33 cellular contexts compared by ENCODE assay signal in the genomic region with DNA sequence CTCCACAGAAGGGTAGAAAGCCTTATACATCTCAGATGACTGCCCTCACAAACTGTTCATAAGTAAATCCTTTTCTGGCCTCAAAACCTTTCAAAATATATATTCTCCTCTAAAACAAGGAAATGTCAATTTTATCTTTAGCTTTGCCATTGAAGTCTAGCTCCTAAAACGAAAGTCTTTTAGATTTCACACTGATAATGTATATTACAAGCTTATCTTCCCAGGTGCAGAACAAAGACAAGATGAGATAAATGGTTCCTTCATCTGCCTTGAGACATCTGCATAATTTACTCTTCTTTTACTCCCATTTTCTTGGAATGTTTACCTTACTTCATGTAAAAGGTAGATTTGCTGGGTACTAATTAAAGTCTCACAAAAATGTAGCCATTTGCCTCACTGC.
"Had no signal": no experiment of that assay in that cellular context is flagged by ENCODE, and none has a peak within 500 bp of the region (broad histone marks: within the 10 kb centered on the region; RNA-seq: fewer than 3 reads in every experiment).

No MANE protein-coding gene starts in this region.

- H3K9me3 Mint-ChIP-seq: brain had no signal

- H3K27me3 Mint-ChIP-seq: activated B cell treated with CpG ODN at 0.5 μM for 24 hours; activated CD4-positive, alpha-beta memory T cell treated with anti-CD3 and anti-CD28 coated beads, Interleukin-2, amount 10 ng/mL, durations not matched to agents 7 days and 5 days; activated CD4-positive, alpha-beta T cell treated with anti-CD3 and anti-CD28 coated beads, Interleukin-2, amount 10 ng/mL, durations not matched to agents 7 days and 5 days; activated CD8-positive, alpha-beta memory T cell treated with anti-CD3 and anti-CD28 coated beads, Interleukin-2, amount 10 ng/mL, durations not matched to agents 7 days and 5 days; activated naive CD4-positive, alpha-beta T cell treated with anti-CD3 and anti-CD28 coated beads, Interleukin-2, amount 10 ng/mL, durations not matched to agents 7 days and 5 days; activated naive CD4-positive, alpha-beta T cell treated with anti-CD3 and anti-CD28 coated beads, Interleukin-2, amount 50 U/mL, for 24 hours; activated naive CD8-positive, alpha-beta T cell; activated naive CD8-positive, alpha-beta T cell treated with anti-CD3 and anti-CD28 coated beads, Interleukin-2, amount 10 ng/mL, durations not matched to agents 7 days and 5 days; activated T-cell treated with anti-CD3 and anti-CD28 coated beads, Interleukin-2, amount 50 U/mL, for 24 hours; brain had no signal

- H3K4me1 Mint-ChIP-seq: activated B cell treated with CpG ODN at 0.5 μM for 24 hours; activated CD4-positive, alpha-beta memory T cell treated with anti-CD3 and anti-CD28 coated beads, Interleukin-2, amount 10 ng/mL, durations not matched to agents 7 days and 5 days; activated CD4-positive, alpha-beta T cell treated with anti-CD3 and anti-CD28 coated beads, Interleukin-2, amount 10 ng/mL, durations not matched to agents 7 days and 5 days; activated CD8-positive, alpha-beta memory T cell treated with anti-CD3 and anti-CD28 coated beads, Interleukin-2, amount 10 ng/mL, durations not matched to agents 7 days and 5 days; activated naive CD4-positive, alpha-beta T cell treated with anti-CD3 and anti-CD28 coated beads, Interleukin-2, amount 10 ng/mL, durations not matched to agents 7 days and 5 days; activated naive CD4-positive, alpha-beta T cell treated with anti-CD3 and anti-CD28 coated beads, Interleukin-2, amount 50 U/mL, for 24 hours; activated naive CD8-positive, alpha-beta T cell treated with anti-CD3 and anti-CD28 coated beads, Interleukin-2, amount 10 ng/mL, durations not matched to agents 7 days and 5 days; activated naive CD8-positive, alpha-beta T cell treated with anti-CD3 and anti-CD28 coated beads, Interleukin-2, amount 50 U/mL, for 24 hours; brain had no signal

- H3K27ac ChIP-seq: ascending aorta, VCaP had no signal

- H3K27ac Mint-ChIP-seq: activated B cell treated with CpG ODN at 0.5 μM for 24 hours; activated CD4-positive, alpha-beta memory T cell treated with anti-CD3 and anti-CD28 coated beads, Interleukin-2, amount 10 ng/mL, durations not matched to agents 7 days and 5 days; activated CD4-positive, alpha-beta T cell treated with anti-CD3 and anti-CD28 coated beads, Interleukin-2, amount 10 ng/mL, durations not matched to agents 7 days and 5 days; activated CD8-positive, alpha-beta memory T cell treated with anti-CD3 and anti-CD28 coated beads, Interleukin-2, amount 10 ng/mL, durations not matched to agents 7 days and 5 days; activated CD8-positive, alpha-beta T cell treated with anti-CD3 and anti-CD28 coated beads, Interleukin-2, amount 10 ng/mL, durations not matched to agents 7 days and 5 days; activated naive CD4-positive, alpha-beta T cell treated with anti-CD3 and anti-CD28 coated beads, Interleukin-2, amount 10 ng/mL, durations not matched to agents 7 days and 5 days; activated naive CD4-positive, alpha-beta T cell treated with anti-CD3 and anti-CD28 coated beads, Interleukin-2, amount 50 U/mL, for 24 hours; activated naive CD8-positive, alpha-beta T cell; activated naive CD8-positive, alpha-beta T cell treated with anti-CD3 and anti-CD28 coated beads, Interleukin-2, amount 10 ng/mL, durations not matched to agents 7 days and 5 days; activated naive CD8-positive, alpha-beta T cell treated with anti-CD3 and anti-CD28 coated beads, Interleukin-2, amount 50 U/mL, for 24 hours; activated T-cell treated with anti-CD3 and anti-CD28 coated beads, Interleukin-2, amount 50 U/mL, for 24 hours; activated T-helper 2 cell treated with anti-CD3 and anti-CD28 coated beads, Interferon-gamma antibody, Interleukin-2, Interleukin-4, amounts not matched to agents 10 μg/mL and 5 μg/mL and 100 μg/mL, durations not matched to agents 14 hours and 24 hours and 36 hours; brain; T-helper 1 cell treated with Interleukin-12 subunit alpha and Interleukin-12 subunit beta and Interleukin-4 antibody, amounts not matched to agents 30 μg/mL and 1 μg/mL, for 36 hours; T-helper 2 cell treated with Interferon-gamma antibody and Interleukin-4, amounts not matched to agents 5 μg/mL and 100 μg/mL, for 36 hours had no signal

- H3K36me3 ChIP-seq: ascending aorta had no signal

- H3K36me3 Mint-ChIP-seq: activated CD8-positive, alpha-beta memory T cell treated with anti-CD3 and anti-CD28 coated beads, Interleukin-2, amount 10 ng/mL, durations not matched to agents 7 days and 5 days; activated naive CD4-positive, alpha-beta T cell treated with anti-CD3 and anti-CD28 coated beads, Interleukin-2, amount 10 ng/mL, durations not matched to agents 7 days and 5 days; activated naive CD4-positive, alpha-beta T cell treated with anti-CD3 and anti-CD28 coated beads, Interleukin-2, amount 50 U/mL, for 24 hours; activated naive CD8-positive, alpha-beta T cell; activated naive CD8-positive, alpha-beta T cell treated with anti-CD3 and anti-CD28 coated beads, Interleukin-2, amount 10 ng/mL, durations not matched to agents 7 days and 5 days; brain had no signal

- H3K4me3 Mint-ChIP-seq: activated B cell treated with CpG ODN at 0.5 μM for 24 hours; activated CD4-positive, alpha-beta memory T cell treated with anti-CD3 and anti-CD28 coated beads, Interleukin-2, amount 10 ng/mL, durations not matched to agents 7 days and 5 days; activated CD4-positive, alpha-beta T cell treated with anti-CD3 and anti-CD28 coated beads, Interleukin-2, amount 10 ng/mL, durations not matched to agents 7 days and 5 days; activated CD8-positive, alpha-beta memory T cell treated with anti-CD3 and anti-CD28 coated beads, Interleukin-2, amount 10 ng/mL, durations not matched to agents 7 days and 5 days; activated CD8-positive, alpha-beta T cell treated with anti-CD3 and anti-CD28 coated beads, Interleukin-2, amount 10 ng/mL, durations not matched to agents 7 days and 5 days; activated naive CD4-positive, alpha-beta T cell treated with anti-CD3 and anti-CD28 coated beads, Interleukin-2, amount 10 ng/mL, durations not matched to agents 7 days and 5 days; activated naive CD4-positive, alpha-beta T cell treated with anti-CD3 and anti-CD28 coated beads, Interleukin-2, amount 50 U/mL, for 24 hours; activated naive CD8-positive, alpha-beta T cell; activated naive CD8-positive, alpha-beta T cell treated with anti-CD3 and anti-CD28 coated beads, Interleukin-2, amount 10 ng/mL, durations not matched to agents 7 days and 5 days; activated naive CD8-positive, alpha-beta T cell treated with anti-CD3 and anti-CD28 coated beads, Interleukin-2, amount 50 U/mL, for 24 hours; activated T-cell treated with anti-CD3 and anti-CD28 coated beads, Interleukin-2, amount 50 U/mL, for 24 hours; brain; T-helper 1 cell treated with Interleukin-12 subunit alpha and Interleukin-12 subunit beta and Interleukin-4 antibody, amounts not matched to agents 30 μg/mL and 1 μg/mL, for 36 hours; T-helper 2 cell treated with Interferon-gamma antibody and Interleukin-4, amounts not matched to agents 5 μg/mL and 100 μg/mL, for 36 hours had no signal

- H3K4me1 ChIP-seq: ascending aorta had no signal

- H3K27me3 ChIP-seq: ascending aorta had no signal

- H3K9me3 ChIP-seq: ascending aorta had no signal

- DNase-seq: activated B cell treated with CpG ODN at 0.5 μM for 24 hours; activated CD4-positive, alpha-beta memory T cell treated with anti-CD3 and anti-CD28 coated beads, Interleukin-2, amount 10 ng/mL, durations not matched to agents 7 days and 5 days; activated CD4-positive, alpha-beta T cell treated with anti-CD3 and anti-CD28 coated beads for 48 hours; activated CD4-positive, alpha-beta T cell treated with anti-CD3 and anti-CD28 coated beads, Interleukin-2, amount 10 ng/mL, durations not matched to agents 7 days and 5 days; activated CD4-positive, alpha-beta T cell treated with anti-CD3 and anti-CD28 coated beads, Interleukin-2, amount 50 U/mL, for 48 hours; activated CD4-positive, CD25-positive, alpha-beta regulatory T cell treated with anti-CD3 and anti-CD28 coated beads, Interleukin-2, amount 50 U/mL, for 72 hours; activated CD8-positive, alpha-beta memory T cell treated with anti-CD3 and anti-CD28 coated beads for 24 hours; activated CD8-positive, alpha-beta memory T cell treated with anti-CD3 and anti-CD28 coated beads, Interleukin-2, amount 10 ng/mL, durations not matched to agents 7 days and 5 days; activated CD8-positive, alpha-beta memory T cell treated with anti-CD3 and anti-CD28 coated beads, Interleukin-2, amount 50 U/mL, for 48 hours; activated CD8-positive, alpha-beta T cell treated with anti-CD3 and anti-CD28 coated beads, Interleukin-2, amount 10 ng/mL, durations not matched to agents 7 days and 5 days; activated effector memory CD4-positive, alpha-beta T cell treated with Interleukin-2 at 50 U/mL for 16 hours; activated gamma-delta T cell; activated naive CD4-positive, alpha-beta T cell treated with anti-CD3 and anti-CD28 coated beads, Interleukin-2, amount 10 ng/mL, durations not matched to agents 7 days and 5 days; activated naive CD4-positive, alpha-beta T cell treated with Interleukin-2 at 50 U/mL for 16 hours; activated naive CD8-positive, alpha-beta T cell treated with anti-CD3 and anti-CD28 coated beads, Interleukin-2, amount 10 ng/mL, durations not matched to agents 7 days and 5 days; activated naive CD8-positive, alpha-beta T cell treated with anti-CD3 and anti-CD28 coated beads, Interleukin-2, amount 50 U/mL, for 24 hours; activated T-cell treated with anti-CD3 and anti-CD28 coated beads, Interleukin-2, amount 50 U/mL, for 24 hours; activated T-cell treated with anti-CD3 and anti-CD28 coated beads, Interleukin-2, amount 50 U/mL, for 48 hours; amniotic stem cell; central memory CD4-positive, alpha-beta T cell; cerebellar nuclear complex; SW 1271; T-helper 1 cell; T-helper 2 cell; T-helper 9 cell had no signal

- H3K4me3 ChIP-seq: ascending aorta had no signal
